28 cellular contexts compared by ENCODE assay signal in the genomic region with DNA sequence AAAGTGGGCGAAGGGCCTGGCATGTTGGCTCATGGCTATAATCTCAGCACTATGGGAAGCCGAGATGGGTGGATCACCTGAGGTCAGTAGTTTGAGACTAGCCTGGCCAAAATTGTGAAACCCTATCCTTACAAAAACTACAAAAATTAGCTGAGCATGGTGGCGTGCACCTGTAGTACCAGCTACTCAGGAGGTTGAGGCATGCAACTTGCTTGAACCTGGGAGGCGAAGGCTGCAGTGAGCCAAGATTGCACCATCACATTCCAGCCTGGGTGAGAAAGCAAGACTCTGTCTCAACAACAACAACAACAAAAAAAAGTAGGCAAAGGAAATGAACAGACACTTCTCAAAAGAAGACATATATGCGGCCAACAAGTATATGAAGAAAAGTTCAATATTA.
"Had no signal": no experiment of that assay in that cellular context is flagged by ENCODE, and none has a peak within 500 bp of the region (broad histone marks: within the 10 kb centered on the region; RNA-seq: fewer than 3 reads in every experiment).

No MANE protein-coding gene starts in this region.

- DNase-seq: colonic mucosa; cortex of kidney; dermis blood vessel endothelial cell; dorsolateral prefrontal cortex; effector CD4-positive, alpha-beta T cell; effector CD8-positive, alpha-beta T cell; effector memory CD4-positive, alpha-beta T cell; effector memory CD8-positive, alpha-beta T cell; endodermal cell; erythroblast; esophagus squamous epithelium; foreskin fibroblast; foreskin keratinocyte; foreskin melanocyte; gastrocnemius medialis; glutamatergic neuron; head of caudate nucleus; heart left ventricle; heart right ventricle had no signal

- ATAC-seq: effector memory CD8-positive, alpha-beta T cell; esophagus mucosa; foreskin keratinocyte; gastrocnemius medialis; gastroesophageal sphincter; heart left ventricle; heart right ventricle had no signal

- H3K9me3 Mint-ChIP-seq: effector memory CD8-positive, alpha-beta T cell had no signal

- H3K4me3 Mint-ChIP-seq: dendritic cell treated with granulocyte-macrophage colony-stimulating factor and Interleukin-4, amounts not matched to agents 40 ng/mL and 50 ng/mL, for 4 days; effector memory CD8-positive, alpha-beta T cell; endodermal cell had no signal

- H3K27me3 ChIP-seq: colonic mucosa, dorsolateral prefrontal cortex, esophagus squamous epithelium, foreskin keratinocyte, gastrocnemius medialis, gastroesophageal sphincter, heart left ventricle, heart right ventricle had no signal

- H3K36me3 ChIP-seq: colonic mucosa, gastrocnemius medialis, heart left ventricle, heart right ventricle had no signal

- H3K27ac ChIP-seq: colonic mucosa, coronary artery, dorsolateral prefrontal cortex, epithelial cell of prostate, esophagus squamous epithelium, foreskin keratinocyte, gastrocnemius medialis, gastroesophageal sphincter, heart left ventricle, heart right ventricle had no signal

- H3K27me3 Mint-ChIP-seq: dendritic cell treated with granulocyte-macrophage colony-stimulating factor and Interleukin-4, amounts not matched to agents 40 ng/mL and 50 ng/mL, for 4 days; effector memory CD8-positive, alpha-beta T cell had no signal

- H3K4me3 ChIP-seq: colonic mucosa, coronary artery, dorsolateral prefrontal cortex, esophagus squamous epithelium, gastrocnemius medialis, gastroesophageal sphincter, heart left ventricle, heart right ventricle had no signal

- FAIRE-seq: colon, endometrium, endothelial cell of umbilical vein, frontal cortex had no signal

- H3K4me1 ChIP-seq: colonic mucosa, esophagus squamous epithelium, gastrocnemius medialis, gastroesophageal sphincter, heart left ventricle, heart right ventricle had no signal

- H3K4me1 Mint-ChIP-seq: endodermal cell had no signal

- H3K27ac Mint-ChIP-seq: dendritic cell treated with granulocyte-macrophage colony-stimulating factor and Interleukin-4, amounts not matched to agents 40 ng/mL and 50 ng/mL, for 4 days; effector memory CD8-positive, alpha-beta T cell; endodermal cell had no signal

- H3K9me3 ChIP-seq: colonic mucosa, gastrocnemius medialis had no signal
